8 cellular contexts compared by ENCODE assay signal in genomic region chr19:9914315-9915207, GRCh38. TPM values are rescaled to one million over a fixed set of nuclear protein-coding genes. Genes with fewer than 3 reads are reported as not detected.
A peak's percentile ranks its signal among the peaks of the same experiment; 100 is the strongest.
DNase-seq lines count a peak whose midpoint lies in the region; ATAC-seq and TF ChIP-seq lines count a peak whose summit lies in the region.

No MANE protein-coding gene starts in this region.

- H3K4me3 ChIP-seq in adipocyte (ENCODE audit: low read length) (peak overlapping the region; percentile 73), right cardiac atrium (ENCODE audit: low read length) (peak overlapping the region; percentile 48), retinal pigment epithelial cell (ENCODE audit: low read length) (peak overlapping the region; percentile 42), vagina (peak overlapping the region; percentile 58 to 60)

- no peaks in the 10 kb centered on the region for H3K9me3 ChIP-seq in adipocyte (ENCODE audit: control insufficient read depth, low read length)
- H3K9me3 ChIP-seq in right cardiac atrium (ENCODE audit: control insufficient read depth, low read length) = no peaks in the 10 kb centered on the region
- no peaks in the 10 kb centered on the region for H3K9me3 ChIP-seq in vagina

- no peak for TF ChIP-seq POLR2A in vagina (IDR thresholded peaks at IDR 0.05)

- peak overlapping the region; percentile 72 for H3K9ac ChIP-seq in adipocyte (ENCODE audit: low read length)

- WGBS in right cardiac atrium = 1% methylated on average over 65 of the region's 65 CpGs

- TF ChIP-seq CTCF in GM12873 (IDR thresholded peaks at IDR 0.05; ENCODE audit: insufficient read depth, low read depth, low read length, missing control alignments) = peak; percentile 58
- peak; percentile 56 for TF ChIP-seq CTCF in retinal pigment epithelial cell (conservative IDR thresholded peaks at IDR 0.05; ENCODE audit: low read depth, low read length)
- peak in 2 of 3 experiments; percentile 24 to 41 for TF ChIP-seq CTCF in vagina (IDR thresholded peaks at IDR 0.05)

- intact Hi-C loops in right cardiac atrium (cut with DNase I) = no loop called here
- intact Hi-C loops in vagina (cut with DNase I) = no loop called here

- H3K36me3 ChIP-seq in adipocyte (ENCODE audit: control insufficient read depth, insufficient read depth, low read length, severe bottlenecking) (no peaks in the 10 kb centered on the region), vagina (no peaks in the 10 kb centered on the region)

- H3K27ac ChIP-seq in right cardiac atrium (ENCODE audit: low read length) (no peak overlapping the region), vagina (peak overlapping the region; percentile 54)

- H3K4me1 ChIP-seq in adipocyte (ENCODE audit: control insufficient read depth, insufficient read depth, low read length) (peaks cover 11% of the 10 kb centered on the region), right cardiac atrium (ENCODE audit: control insufficient read depth, insufficient read depth, low read length) (no peaks in the 10 kb centered on the region), vagina (peaks cover 18% of the 10 kb centered on the region)

- H3K27me3 ChIP-seq in adipocyte (replicated peaks; ENCODE audit: control insufficient read depth, insufficient read depth, low read length) (no peaks in the 10 kb centered on the region), right cardiac atrium (ENCODE audit: control insufficient read depth, insufficient read depth) (no peaks in the 10 kb centered on the region), vagina (no peaks in the 10 kb centered on the region)

- peak; percentile 79 for DNase-seq in M059J (ENCODE audit: low read depth)
- peak; percentile 54 to 81 (median 73) for DNase-seq in T-helper 1 cell
- peak; percentile 97 for DNase-seq in adipocyte (ENCODE audit: low read depth)
- DNase-seq in right cardiac atrium = peak; percentile 78 to 90 (median 88)
- peak; percentile 26 for DNase-seq in retinal pigment epithelial cell (ENCODE audit: low read depth)
- no peak for DNase-seq in vagina (ENCODE audit: extremely low spot score in 2 of 2)

- peak; percentile 77 to 85 for ATAC-seq in right cardiac atrium
- ATAC-seq in GM18861 (IDR thresholded peaks at IDR 0.05; ENCODE audit: unreplicated experiment) = no peak

RNA-seq across cellular contexts. Expression of gene OLFM2, which starts 21.8 kb away (rescaled TPM):
- total RNA-seq in M059J (2014; rRNA removed; shearing (Covaris generic)) = 0.39 TPM in 1 of 2 replicates, not detected in the other
- total RNA-seq in right cardiac atrium = 1 to 10 TPM; 5.9 to 9.2 (median 7.4) TPM
- polyA plus RNA-seq in right cardiac atrium = 15.9 TPM
- 13.8 TPM for total RNA-seq in vagina

Comparison
In these comparisons a context has a peak if more than half of its experiments do, and no peak if none do; other contexts are left out.
1. DNase-seq: peak in M059J (single experiment), T-helper 1 cell (5 of 5), adipocyte (single experiment), right cardiac atrium (3 of 3) and retinal pigment epithelial cell (single experiment); none in vagina (0 of 2).
2. Peak in every context shown above with its lines, with median percentiles within 50 percentile points of each other: CTCF ChIP-seq and H3K4me3 ChIP-seq.